Comparison of ENCODE assay signal across 9 cellular contexts in the genomic region with DNA sequence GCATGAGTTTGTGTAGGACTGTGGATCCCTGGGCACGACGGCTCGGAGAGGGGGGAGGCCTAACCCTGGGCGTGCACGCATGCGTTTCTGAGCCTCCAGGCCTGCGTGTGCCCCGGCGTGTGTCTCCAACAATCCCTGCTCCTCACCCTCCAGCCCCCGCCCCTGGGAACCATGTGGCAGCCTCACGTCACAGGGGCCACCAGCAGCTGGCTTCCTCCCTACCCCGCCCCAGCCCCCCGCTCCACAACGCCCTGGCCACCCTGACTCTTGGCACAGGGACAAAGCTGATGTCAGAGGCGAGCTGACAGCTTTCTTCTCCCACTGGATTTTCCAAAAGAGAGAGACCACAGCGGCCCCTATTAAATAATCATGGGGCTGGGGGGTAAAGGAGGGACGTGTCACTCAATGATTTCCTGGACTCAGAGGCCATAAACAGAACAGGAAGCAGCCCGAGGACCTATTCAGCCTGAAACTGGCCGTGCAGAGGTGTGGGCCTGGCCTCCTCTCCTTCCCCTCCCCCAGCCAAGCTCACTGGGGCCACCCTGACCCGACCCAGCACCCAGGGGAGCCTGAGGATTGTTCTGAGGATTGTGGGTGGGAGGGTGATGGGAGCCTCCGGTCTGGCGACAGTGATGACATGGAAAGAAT. TPM values are rescaled to one million over a fixed set of nuclear protein-coding genes. Genes with fewer than 3 reads are reported as not detected.
A peak's percentile ranks its signal among the peaks of the same experiment; 100 is the strongest.
DNase-seq lines count a peak whose midpoint lies in the region; ATAC-seq, FAIRE-seq and TF ChIP-seq lines count a peak whose summit lies in the region.
"Had no signal": no experiment of that assay in that cellular context is flagged by ENCODE, and none has a peak within 500 bp of the region (broad histone marks: within the 10 kb centered on the region; RNA-seq: fewer than 3 reads in every experiment).

No MANE protein-coding gene starts in this region.

- H3K4me2 ChIP-seq in A549 (peak overlapping the region; percentile 99), K562 (ENCODE audit: insufficient read depth, low read length) (no peak overlapping the region), Karpas-422 (ENCODE audit: low read depth, low read length, poor library complexity, severe bottlenecking) (no peak overlapping the region)

- no peaks in the 10 kb centered on the region for H3K9me2 ChIP-seq in Karpas-422 (replicated peaks; ENCODE audit: insufficient read depth, low read length)

- H3K4me1 ChIP-seq in A549 (peaks cover 74% of the 10 kb centered on the region), K562 (replicated peaks in 1 of 2; ENCODE audit: control insufficient read depth in 2 of 2, insufficient read depth in 2 of 2, low read length in 2 of 2) (peaks cover 0 to 44% of the 10 kb centered on the region in 2 experiments; a peak in 2 of 5 replicates), mucosa of descending colon (ENCODE audit: low read depth) (peaks cover 36% of the 10 kb centered on the region), A673 (ENCODE audit: insufficient read depth, low read length, poor library complexity, severe bottlenecking) (peaks cover 7% of the 10 kb centered on the region), Karpas-422 (ENCODE audit: low read length) (peaks cover 6% of the 10 kb centered on the region)

- H2AFZ ChIP-seq in K562 (ENCODE audit: low read depth, low read length) (no peak overlapping the region), Karpas-422 (ENCODE audit: low read length) (no peak overlapping the region)

- WGBS in A549 (ENCODE audit: missing lambda C conversion rate), result 0% methylated on average over 4 of the region's 22 CpGs
- 40% methylated on average over 10 of the region's 22 CpGs for WGBS in K562 (ENCODE audit: insufficient coverage, low coverage, missing lambda C conversion rate)

- H3K9me3 ChIP-seq in A549 (no peaks in the 10 kb centered on the region), K562 (replicated peaks; ENCODE audit: control insufficient read depth, insufficient read depth, low read depth, low read length) (no peaks in the 10 kb centered on the region), mucosa of descending colon (no peaks in the 10 kb centered on the region), MG63 (no peaks in the 10 kb centered on the region), A673 (ENCODE audit: low read depth, low read length, poor library complexity, severe bottlenecking) (no peaks in the 10 kb centered on the region), Karpas-422 (ENCODE audit: low read length) (no peaks in the 10 kb centered on the region)

- TF ChIP-seq CTCF in A549 (IDR thresholded peaks at IDR 0.05) (no peak), K562 (IDR thresholded peaks at IDR 0.05 in 2 of 3, conservative IDR thresholded peaks at IDR 0.05 in 1 of 3; ENCODE audit: insufficient read depth in 2 of 3, low read depth in 1 of 3, low read length in 3 of 3) (no peak), mucosa of descending colon (IDR thresholded peaks at IDR 0.05) (no peak), A673 (conservative IDR thresholded peaks at IDR 0.05; ENCODE audit: low read depth, low read length) (no peak)

- no peaks in the 10 kb centered on the region for H3K9me1 ChIP-seq in K562 (ENCODE audit: control insufficient read depth, insufficient read depth, low read length)

- intact Hi-C loops in K562 (cut with micrococcal nuclease) (no loop called here), mucosa of descending colon (cut with DNase I, micrococcal nuclease) (no loop called here), A673 (cut with micrococcal nuclease; ENCODE audit: unreplicated experiment) (no loop called here)

- TF ChIP-seq RAD21 in A549 (conservative IDR thresholded peaks at IDR 0.05 in 1 of 2, IDR thresholded peaks at IDR 0.05 in 1 of 2), result peak in 1 of 2 experiments; percentile 7; a peak in 2 of 5 replicates
- TF ChIP-seq RAD21 in K562 (CRISPR knock-in tag; conservative IDR thresholded peaks at IDR 0.05 in 1 of 2, IDR thresholded peaks at IDR 0.05 in 1 of 2), result no peak

- ATAC-seq in A549 (peak in 1 of 2 experiments; percentile 9; a peak in 3 of 6 replicates), K562 (no peak), mucosa of descending colon (peak; percentile 31)

- H3K4me3 ChIP-seq in A549, result peak overlapping the region; percentile 72
- H3K4me3 ChIP-seq in K562, result no peak overlapping the region
- no peak overlapping the region for H3K4me3 ChIP-seq in mucosa of descending colon
- no peak overlapping the region for H3K4me3 ChIP-seq in MG63
- H3K4me3 ChIP-seq in A673 (ENCODE audit: low read depth, low read length, poor library complexity, severe bottlenecking), result no peak overlapping the region
- H3K4me3 ChIP-seq in Karpas-422 (ENCODE audit: low read length), result no peak overlapping the region

- in situ Hi-C loops in K562 (cut with MboI), result no loop called here

- H3K9ac ChIP-seq in K562 (ENCODE audit: insufficient read depth in 1 of 2, low read depth in 2 of 2, low read length in 2 of 2) (peak overlapping the region in 1 of 2 experiments; percentile 64; a peak in 1 of 4 replicates), Karpas-422 (ENCODE audit: low read length) (no peak overlapping the region)

- POLR2A ChIA-PET in A549 (lab: Yijun Ruan, JAX) (interaction anchor here (0.6 to 1.4 kb wide), 4 partner anchors 18 to 341 kb away, joined by 4 to 7 read pairs (median 6); no protein-coding TSS in a partner anchor), K562 (lab: Yijun Ruan, JAX) (no interaction called here), A673 (lab: Charles Lee; ENCODE audit: low non-redundant PET) (no interaction called here)

- H4K20me1 ChIP-seq in K562 (replicated peaks; ENCODE audit: control insufficient read depth, insufficient read depth, low read length) (no peaks in the 10 kb centered on the region), Karpas-422 (ENCODE audit: insufficient read depth, low read depth, low read length) (no peaks in the 10 kb centered on the region)

- FAIRE-seq in A549 (lab: Jason Lieb, UNC), result no peak
- FAIRE-seq in K562 (lab: Jason Lieb, UNC), result no peak

- TF ChIP-seq EP300 in A549 (IDR thresholded peaks at IDR 0.05) (peak; percentile 81 to 91; a peak in 3 of 5 replicates), K562 (IDR thresholded peaks at IDR 0.05; ENCODE audit: low read length) (no peak)

- no TSS peak for BruUV-seq in K562 (replicated peaks; lab: Mats Ljungman, UMichigan)
- no TSS peak for BruUV-seq in A673 (replicated peaks; lab: Mats Ljungman, UMichigan)

- no peaks in the 10 kb centered on the region for H3K79me2 ChIP-seq in K562 (ENCODE audit: control insufficient read depth, insufficient read depth, low read length)
- H3K79me2 ChIP-seq in Karpas-422 (ENCODE audit: low read length), result no peaks in the 10 kb centered on the region

- H3K27me3 ChIP-seq in K562 (ENCODE audit: control insufficient read depth in 2 of 2, insufficient read depth in 2 of 2, low read length in 2 of 2) (peaks cover 0 to 3% of the 10 kb centered on the region in 2 experiments; a peak in 1 of 5 replicates), MG63 (no peaks in the 10 kb centered on the region), A673 (replicated peaks; ENCODE audit: insufficient read depth, low read depth, low read length, poor library complexity) (no peaks in the 10 kb centered on the region), Karpas-422 (ENCODE audit: low read length) (no peaks in the 10 kb centered on the region)

- H3K36me3 ChIP-seq in K562 (ENCODE audit: control insufficient read depth, insufficient read depth, low read length) (no peaks in the 10 kb centered on the region), mucosa of descending colon (ENCODE audit: low read depth) (no peaks in the 10 kb centered on the region), MG63 (no peaks in the 10 kb centered on the region), A673 (ENCODE audit: insufficient read depth, low read length, poor library complexity, severe bottlenecking) (no peaks in the 10 kb centered on the region), Karpas-422 (ENCODE audit: insufficient read depth, low read length) (no peaks in the 10 kb centered on the region)

- CTCF ChIA-PET in A549 (lab: Yijun Ruan, JAX), result interaction anchor here (0.9 to 1.0 kb wide), 2 partner anchors 43 to 145 kb away, joined by 3 to 4 read pairs; no protein-coding TSS in a partner anchor
- CTCF ChIA-PET in K562 (lab: Yijun Ruan, JAX; ENCODE audit: low intra/inter-chr PET ratio), result interaction anchor here (0.9 kb wide), 1 partner anchor 232 kb away, joined by 3 read pairs; no protein-coding TSS in a partner anchor
- CTCF ChIA-PET in A673 (lab: Charles Lee), result interaction anchor here (0.6 kb wide), 1 partner anchor 9 kb away, joined by 3 read pairs; no protein-coding TSS in a partner anchor

- TF ChIP-seq POLR2A in A549 (IDR thresholded peaks at IDR 0.05; ENCODE audit: low read length) (no peak), K562 (conservative IDR thresholded peaks at IDR 0.05) (no peak)

- DNase-seq in A549 (ENCODE audit: low read depth in 1 of 2, low spot score in 1 of 2), result peak; percentile 62 to 93
- peak; percentile 48 for DNase-seq in NCI-H1092 (lab: John Stamatoyannopoulos, UW)
- DNase-seq in K562 (ENCODE audit: extremely low read depth in 1 of 4, low spot score in 3 of 4), result no peak
- DNase-seq in mucosa of descending colon, result peak; percentile 84 to 87 (median 87)
- no peak for DNase-seq in MG63
- DNase-seq in A673 (ENCODE audit: low spot score), result no peak
- no peak for DNase-seq in Karpas-422
- no peak for DNase-seq in activated CD4-positive, CD25-positive, alpha-beta regulatory T cell (lab: John Stamatoyannopoulos, UW)
- DNase-seq: DMS53 had no signal

- H3K27ac ChIP-seq in A549 (peak overlapping the region; percentile 99 to 100), K562 (ENCODE audit: extremely low read depth, low read depth, low read length) (no peak overlapping the region), A673 (ENCODE audit: low read depth, low read length, poor library complexity, severe bottlenecking) (no peak overlapping the region), Karpas-422 (ENCODE audit: low read length) (no peak overlapping the region)

RNA-seq across cellular contexts. Expression of gene LIF, which starts 6.8 kb away (rescaled TPM):
- 54.5 and 64.7 TPM in 2 replicates for polyA plus RNA-seq in A549 (2011; rRNA removed)
- 53.0 and 70.6 TPM in 2 replicates for polyA plus RNA-seq in A549 (2012; cell fraction: cytosol; rRNA removed)
- polyA plus RNA-seq in A549 (2012; cell fraction: nucleus; rRNA removed), result 279 and 384 TPM in 2 replicates
- polyA plus RNA-seq in A549 (2017; fragmentation: RNase III; extraction: RNeasy Plus Mini Kit Qiagen cat#74134 plus additional on column Dnase treatment), result 40.7 to 49.3 TPM (median 44.3 TPM) in 3 replicates
- polyA minus RNA-seq in A549 (2011; rRNA and poly(A)+ RNA removed), result 62.7 and 126 TPM in 2 replicates
- 0.35 and 2.6 TPM in 2 replicates for total RNA-seq in K562 (2011; cell fraction: chromatin; rRNA removed; ENCODE audit: low replicate concordance)
- total RNA-seq in K562 (2011; cell fraction: nucleolus; rRNA removed), result 0.39 and 0.50 TPM in 2 replicates
- 0.29 and 0.38 TPM in 2 replicates for total RNA-seq in K562 (2011; cell fraction: nucleoplasm; rRNA removed)
- 0.04 and 0.05 TPM in 2 replicates for total RNA-seq in K562 (2014; rRNA removed)
- 0.03 TPM in 1 of 2 replicates, not detected in the other for total RNA-seq in K562 (2014; rRNA removed; fragmentation: Illumina TruSeq; extraction: Trizol)
- total RNA-seq in K562 (2015; rRNA removed; fragmentation: Illumina TruSeq; extraction: Trizol), result 0.11 and 0.34 TPM in 2 replicates
- 0.31 TPM in 2 replicates for total RNA-seq in K562 (2021)
- polyA plus RNA-seq in K562 (2011; rRNA removed), result 0.16 and 0.39 TPM in 2 replicates
- polyA plus RNA-seq in K562 (2011; cell fraction: cytosol; rRNA removed), result 0.09 and 0.72 TPM in 2 replicates
- polyA plus RNA-seq in K562 (2011; cell fraction: nucleus; rRNA removed), result 0.53 and 7.0 TPM in 2 replicates
- 0.06 and 0.08 TPM in 2 replicates for polyA plus RNA-seq in K562 (2012)
- 0.04 and 0.09 TPM in 2 replicates for polyA plus RNA-seq in K562 (2014; fragmentation: Illumina TruSeq; extraction: Trizol)
- not detected for polyA plus RNA-seq in K562 (2014; fragmentation: Nextera tagmentation; extraction: Ambion mirVana)
- 0.03 and 0.25 TPM in 2 replicates for polyA plus RNA-seq in K562 (2014; rRNA removed)
- 0.14 TPM in 1 of 2 replicates, not detected in the other for polyA minus RNA-seq in K562 (2011; rRNA and poly(A)+ RNA removed)
- polyA minus RNA-seq in K562 (2011; cell fraction: cytosol; rRNA and poly(A)+ RNA removed), result 0.27 and 0.29 TPM in 2 replicates
- 0.27 and 0.33 TPM in 2 replicates for polyA minus RNA-seq in K562 (2011; cell fraction: nucleus; rRNA and poly(A)+ RNA removed)
- total RNA-seq in mucosa of descending colon, result 10 to 100 TPM in 1 of 3 donors, 1 to 10 TPM in 2; 9.1 to 10.0 (median 9.9) TPM
- 11.1 and 13.0 TPM in 2 replicates for total RNA-seq in MG63 (2014; rRNA removed; shearing (Covaris generic); ENCODE audit: low replicate concordance)
- 0.24 and 0.59 TPM in 2 replicates for total RNA-seq in A673 (2021)
- total RNA-seq in Karpas-422 (2014; rRNA removed; shearing (Covaris generic); ENCODE audit: low replicate concordance), result not detected in 2 replicates

RNA-seq across cellular contexts. Expression of gene OSM, which starts 13.3 kb away (rescaled TPM):
- polyA plus RNA-seq in A549 (2011; rRNA removed) (not detected in 2 replicates), A549 (2017; fragmentation: RNase III; extraction: RNeasy Plus Mini Kit Qiagen cat#74134 plus additional on column Dnase treatment) (not detected in 3 replicates), K562 (2011; rRNA removed) (0.08 and 0.22 TPM in 2 replicates), K562 (2014; fragmentation: Illumina TruSeq; extraction: Trizol) (not detected in 2 replicates), K562 (2014; fragmentation: Nextera tagmentation; extraction: Ambion mirVana) (not detected), K562 (2014; rRNA removed) (not detected in 2 replicates)
- 0.03 and 0.09 TPM in 2 replicates for polyA plus RNA-seq in A549 (2012; cell fraction: cytosol; rRNA removed)
- 0.47 and 0.49 TPM in 2 replicates for polyA plus RNA-seq in A549 (2012; cell fraction: nucleus; rRNA removed)
- polyA minus RNA-seq in A549 (2011; rRNA and poly(A)+ RNA removed), result not detected in 2 replicates
- 1.8 and 2.3 TPM in 2 replicates for total RNA-seq in K562 (2011; cell fraction: chromatin; rRNA removed; ENCODE audit: low replicate concordance)
- 1.0 and 1.2 TPM in 2 replicates for total RNA-seq in K562 (2011; cell fraction: nucleolus; rRNA removed)
- total RNA-seq in K562 (2011; cell fraction: nucleoplasm; rRNA removed), result 0.73 and 1.8 TPM in 2 replicates
- total RNA-seq in K562 (2014; rRNA removed) (not detected in 2 replicates), K562 (2014; rRNA removed; fragmentation: Illumina TruSeq; extraction: Trizol) (not detected in 2 replicates), K562 (2015; rRNA removed; fragmentation: Illumina TruSeq; extraction: Trizol) (not detected in 2 replicates), K562 (2021) (not detected in 2 replicates), mucosa of descending colon (1 to 10 TPM in 1 of 3 donors, under 1 TPM in 1, not detected in 1; 0.41 to 1.0 TPM), A673 (2021) (not detected in 2 replicates)
- 0.04 and 0.06 TPM in 2 replicates for polyA plus RNA-seq in K562 (2011; cell fraction: cytosol; rRNA removed)
- polyA plus RNA-seq in K562 (2011; cell fraction: nucleus; rRNA removed), result 0.24 and 1.6 TPM in 2 replicates
- polyA plus RNA-seq in K562 (2012), result not detected in 2 replicates
- polyA minus RNA-seq in K562 (2011; rRNA and poly(A)+ RNA removed), result not detected in 2 replicates
- not detected in 2 replicates for polyA minus RNA-seq in K562 (2011; cell fraction: cytosol; rRNA and poly(A)+ RNA removed)
- polyA minus RNA-seq in K562 (2011; cell fraction: nucleus; rRNA and poly(A)+ RNA removed), result 0.13 TPM in 1 of 2 replicates, not detected in the other
- total RNA-seq in MG63 (2014; rRNA removed; shearing (Covaris generic); ENCODE audit: low replicate concordance), result not detected in 2 replicates
- not detected in 2 replicates for total RNA-seq in Karpas-422 (2014; rRNA removed; shearing (Covaris generic); ENCODE audit: low replicate concordance)

RNA-seq across cellular contexts. Expression of gene CASTOR1, which starts 36.0 kb away (rescaled TPM):
- 11.3 and 12.2 TPM in 2 replicates for polyA plus RNA-seq in A549 (2011; rRNA removed)
- 15.9 and 17.8 TPM in 2 replicates for polyA plus RNA-seq in A549 (2012; cell fraction: cytosol; rRNA removed)
- 32.2 and 52.9 TPM in 2 replicates for polyA plus RNA-seq in A549 (2012; cell fraction: nucleus; rRNA removed)
- 4.7 to 6.6 TPM (median 5.5 TPM) in 3 replicates for polyA plus RNA-seq in A549 (2017; fragmentation: RNase III; extraction: RNeasy Plus Mini Kit Qiagen cat#74134 plus additional on column Dnase treatment)
- 6.0 and 9.2 TPM in 2 replicates for polyA minus RNA-seq in A549 (2011; rRNA and poly(A)+ RNA removed)
- total RNA-seq in K562 (2011; cell fraction: chromatin; rRNA removed; ENCODE audit: low replicate concordance), result 2.1 and 7.3 TPM in 2 replicates
- total RNA-seq in K562 (2011; cell fraction: nucleolus; rRNA removed), result 5.5 and 6.8 TPM in 2 replicates
- total RNA-seq in K562 (2011; cell fraction: nucleoplasm; rRNA removed), result 2.4 and 4.0 TPM in 2 replicates
- total RNA-seq in K562 (2014; rRNA removed), result 1.2 and 1.3 TPM in 2 replicates
- 0.47 TPM in 1 of 2 replicates, not detected in the other for total RNA-seq in K562 (2014; rRNA removed; fragmentation: Illumina TruSeq; extraction: Trizol)
- total RNA-seq in K562 (2015; rRNA removed; fragmentation: Illumina TruSeq; extraction: Trizol), result 0.72 and 1.1 TPM in 2 replicates
- total RNA-seq in K562 (2021), result 2.6 and 3.1 TPM in 2 replicates
- 2.5 and 3.2 TPM in 2 replicates for polyA plus RNA-seq in K562 (2011; rRNA removed)
- polyA plus RNA-seq in K562 (2011; cell fraction: cytosol; rRNA removed), result 3.5 and 7.9 TPM in 2 replicates
- polyA plus RNA-seq in K562 (2011; cell fraction: nucleus; rRNA removed), result 10.1 and 12.6 TPM in 2 replicates
- 2.1 and 2.2 TPM in 2 replicates for polyA plus RNA-seq in K562 (2012)
- 0.96 and 0.98 TPM in 2 replicates for polyA plus RNA-seq in K562 (2014; fragmentation: Illumina TruSeq; extraction: Trizol)
- polyA plus RNA-seq in K562 (2014; fragmentation: Nextera tagmentation; extraction: Ambion mirVana), result under 1 TPM; 0.35 to 0.56 TPM
- 1.3 and 1.9 TPM in 2 replicates for polyA plus RNA-seq in K562 (2014; rRNA removed)
- 0.49 and 0.90 TPM in 2 replicates for polyA minus RNA-seq in K562 (2011; rRNA and poly(A)+ RNA removed)
- 2.3 TPM in 1 of 2 replicates, not detected in the other for polyA minus RNA-seq in K562 (2011; cell fraction: cytosol; rRNA and poly(A)+ RNA removed)
- 2.6 and 4.6 TPM in 2 replicates for polyA minus RNA-seq in K562 (2011; cell fraction: nucleus; rRNA and poly(A)+ RNA removed)
- 1 to 10 TPM; 6.1 to 8.4 (median 7.6) TPM for total RNA-seq in mucosa of descending colon
- 2.3 and 4.1 TPM in 2 replicates for total RNA-seq in MG63 (2014; rRNA removed; shearing (Covaris generic); ENCODE audit: low replicate concordance)
- 2.0 and 5.5 TPM in 2 replicates for total RNA-seq in A673 (2021)
- 3.2 and 8.4 TPM in 2 replicates for total RNA-seq in Karpas-422 (2014; rRNA removed; shearing (Covaris generic); ENCODE audit: low replicate concordance)

Comparison
In these comparisons a context has a peak if more than half of its experiments do, and no peak if none do; other contexts are left out.
1. DNase-seq: peak in A549 (2 of 2), NCI-H1092 (single experiment) and mucosa of descending colon (3 of 3); none in K562 (0 of 4), MG63 (single experiment), A673 (single experiment), Karpas-422 (single experiment) and activated CD4-positive, CD25-positive, alpha-beta regulatory T cell (0 of 4).
2. H3K27ac ChIP-seq: peak in A549 (2 of 2); none in K562 (single experiment), A673 (single experiment) and Karpas-422 (single experiment).
3. Of the 35 proteins assayed by ChIP-seq in both K562 and A549: peak only in K562: none; only in A549: EP300, JUNB, MAX, MYC and SMC3; in both: none; in neither: 28; mixed calls (peak in some experiments, not most) for 2.